In the genomic region with DNA sequence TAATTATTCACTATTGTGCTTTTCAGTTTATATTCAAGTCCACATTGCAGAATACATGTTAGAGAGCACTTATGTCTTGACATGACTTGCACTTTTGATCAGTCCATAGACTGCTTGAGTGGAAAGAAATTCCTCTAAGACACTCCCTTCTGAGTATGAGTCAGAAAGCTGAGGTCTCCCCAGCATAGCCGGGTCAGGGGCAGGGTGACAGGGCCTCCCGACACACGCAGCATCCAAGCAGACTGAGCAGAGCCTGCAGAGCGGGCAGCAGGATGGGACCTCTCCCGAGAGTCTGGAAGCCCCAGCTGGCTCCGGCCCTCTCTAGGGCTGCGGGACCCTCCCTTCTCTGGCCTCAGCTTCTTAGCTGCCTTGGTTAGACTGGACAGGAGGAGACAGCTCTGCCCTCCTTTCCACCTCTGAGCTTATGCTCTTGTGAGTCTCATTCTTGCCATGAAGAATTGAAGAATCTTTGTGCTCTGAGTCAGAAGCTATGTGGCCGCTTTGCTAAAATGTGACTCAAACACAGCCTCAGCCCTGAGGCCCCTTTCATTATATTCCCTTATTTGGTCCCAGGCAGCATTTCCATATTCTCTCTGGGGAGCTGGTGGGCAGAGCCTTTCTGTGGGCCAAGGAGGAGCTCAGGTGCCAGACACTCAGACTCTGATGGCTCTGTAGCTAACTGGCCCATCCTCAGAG, we compare ENCODE assay signal across 1 cellular context.
TF ChIP-seq lines count a peak whose summit lies in the region.

No MANE protein-coding gene starts in this region.

TF ChIP-seq in K562, 482 proteins besides CTCF, POLR2A, EP300 and RAD21 (continued from another document):
- TF ChIP-seq, protein P1, sequence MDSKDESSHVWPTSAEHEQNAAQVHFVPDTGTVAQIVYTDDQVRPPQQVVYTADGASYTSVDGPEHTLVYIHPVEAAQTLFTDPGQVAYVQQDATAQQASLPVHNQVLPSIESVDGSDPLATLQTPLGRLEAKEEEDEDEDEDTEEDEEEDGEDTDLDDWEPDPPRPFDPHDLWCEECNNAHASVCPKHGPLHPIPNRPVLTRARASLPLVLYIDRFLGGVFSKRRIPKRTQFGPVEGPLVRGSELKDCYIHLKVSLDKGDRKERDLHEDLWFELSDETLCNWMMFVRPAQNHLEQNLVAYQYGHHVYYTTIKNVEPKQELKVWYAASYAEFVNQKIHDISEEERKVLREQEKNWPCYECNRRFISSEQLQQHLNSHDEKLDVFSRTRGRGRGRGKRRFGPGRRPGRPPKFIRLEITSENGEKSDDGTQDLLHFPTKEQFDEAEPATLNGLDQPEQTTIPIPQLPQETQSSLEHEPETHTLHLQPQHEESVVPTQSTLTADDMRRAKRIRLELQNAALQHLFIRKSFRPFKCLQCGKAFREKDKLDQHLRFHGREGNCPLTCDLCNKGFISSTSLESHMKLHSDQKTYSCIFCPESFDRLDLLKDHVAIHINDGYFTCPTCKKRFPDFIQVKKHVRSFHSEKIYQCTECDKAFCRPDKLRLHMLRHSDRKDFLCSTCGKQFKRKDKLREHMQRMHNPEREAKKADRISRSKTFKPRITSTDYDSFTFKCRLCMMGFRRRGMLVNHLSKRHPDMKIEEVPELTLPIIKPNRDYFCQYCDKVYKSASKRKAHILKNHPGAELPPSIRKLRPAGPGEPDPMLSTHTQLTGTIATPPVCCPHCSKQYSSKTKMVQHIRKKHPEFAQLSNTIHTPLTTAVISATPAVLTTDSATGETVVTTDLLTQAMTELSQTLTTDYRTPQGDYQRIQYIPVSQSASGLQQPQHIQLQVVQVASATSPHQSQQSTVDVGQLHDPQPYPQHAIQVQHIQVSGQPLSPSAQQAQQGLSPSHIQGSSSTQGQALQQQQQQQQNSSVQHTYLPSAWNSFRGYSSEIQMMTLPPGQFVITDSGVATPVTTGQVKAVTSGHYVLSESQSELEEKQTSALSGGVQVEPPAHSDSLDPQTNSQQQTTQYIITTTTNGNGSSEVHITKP (IDR thresholded peaks at IDR 0.05; ENCODE audit: partially characterized antibody) = no peak
- TF ChIP-seq LCOR (CRISPR knock-in tag; IDR thresholded peaks at IDR 0.05) = 0 out of 2 replicates have a peak, but pooled peaks have one; percentile 17
- TF ChIP-seq, protein P2, sequence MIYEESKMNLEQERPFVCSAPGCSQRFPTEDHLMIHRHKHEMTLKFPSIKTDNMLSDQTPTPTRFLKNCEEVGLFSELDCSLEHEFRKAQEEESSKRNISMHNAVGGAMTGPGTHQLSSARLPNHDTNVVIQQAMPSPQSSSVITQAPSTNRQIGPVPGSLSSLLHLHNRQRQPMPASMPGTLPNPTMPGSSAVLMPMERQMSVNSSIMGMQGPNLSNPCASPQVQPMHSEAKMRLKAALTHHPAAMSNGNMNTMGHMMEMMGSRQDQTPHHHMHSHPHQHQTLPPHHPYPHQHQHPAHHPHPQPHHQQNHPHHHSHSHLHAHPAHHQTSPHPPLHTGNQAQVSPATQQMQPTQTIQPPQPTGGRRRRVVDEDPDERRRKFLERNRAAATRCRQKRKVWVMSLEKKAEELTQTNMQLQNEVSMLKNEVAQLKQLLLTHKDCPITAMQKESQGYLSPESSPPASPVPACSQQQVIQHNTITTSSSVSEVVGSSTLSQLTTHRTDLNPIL (CRISPR knock-in tag; IDR thresholded peaks at IDR 0.05) = no peak
- TF ChIP-seq, protein P3, sequence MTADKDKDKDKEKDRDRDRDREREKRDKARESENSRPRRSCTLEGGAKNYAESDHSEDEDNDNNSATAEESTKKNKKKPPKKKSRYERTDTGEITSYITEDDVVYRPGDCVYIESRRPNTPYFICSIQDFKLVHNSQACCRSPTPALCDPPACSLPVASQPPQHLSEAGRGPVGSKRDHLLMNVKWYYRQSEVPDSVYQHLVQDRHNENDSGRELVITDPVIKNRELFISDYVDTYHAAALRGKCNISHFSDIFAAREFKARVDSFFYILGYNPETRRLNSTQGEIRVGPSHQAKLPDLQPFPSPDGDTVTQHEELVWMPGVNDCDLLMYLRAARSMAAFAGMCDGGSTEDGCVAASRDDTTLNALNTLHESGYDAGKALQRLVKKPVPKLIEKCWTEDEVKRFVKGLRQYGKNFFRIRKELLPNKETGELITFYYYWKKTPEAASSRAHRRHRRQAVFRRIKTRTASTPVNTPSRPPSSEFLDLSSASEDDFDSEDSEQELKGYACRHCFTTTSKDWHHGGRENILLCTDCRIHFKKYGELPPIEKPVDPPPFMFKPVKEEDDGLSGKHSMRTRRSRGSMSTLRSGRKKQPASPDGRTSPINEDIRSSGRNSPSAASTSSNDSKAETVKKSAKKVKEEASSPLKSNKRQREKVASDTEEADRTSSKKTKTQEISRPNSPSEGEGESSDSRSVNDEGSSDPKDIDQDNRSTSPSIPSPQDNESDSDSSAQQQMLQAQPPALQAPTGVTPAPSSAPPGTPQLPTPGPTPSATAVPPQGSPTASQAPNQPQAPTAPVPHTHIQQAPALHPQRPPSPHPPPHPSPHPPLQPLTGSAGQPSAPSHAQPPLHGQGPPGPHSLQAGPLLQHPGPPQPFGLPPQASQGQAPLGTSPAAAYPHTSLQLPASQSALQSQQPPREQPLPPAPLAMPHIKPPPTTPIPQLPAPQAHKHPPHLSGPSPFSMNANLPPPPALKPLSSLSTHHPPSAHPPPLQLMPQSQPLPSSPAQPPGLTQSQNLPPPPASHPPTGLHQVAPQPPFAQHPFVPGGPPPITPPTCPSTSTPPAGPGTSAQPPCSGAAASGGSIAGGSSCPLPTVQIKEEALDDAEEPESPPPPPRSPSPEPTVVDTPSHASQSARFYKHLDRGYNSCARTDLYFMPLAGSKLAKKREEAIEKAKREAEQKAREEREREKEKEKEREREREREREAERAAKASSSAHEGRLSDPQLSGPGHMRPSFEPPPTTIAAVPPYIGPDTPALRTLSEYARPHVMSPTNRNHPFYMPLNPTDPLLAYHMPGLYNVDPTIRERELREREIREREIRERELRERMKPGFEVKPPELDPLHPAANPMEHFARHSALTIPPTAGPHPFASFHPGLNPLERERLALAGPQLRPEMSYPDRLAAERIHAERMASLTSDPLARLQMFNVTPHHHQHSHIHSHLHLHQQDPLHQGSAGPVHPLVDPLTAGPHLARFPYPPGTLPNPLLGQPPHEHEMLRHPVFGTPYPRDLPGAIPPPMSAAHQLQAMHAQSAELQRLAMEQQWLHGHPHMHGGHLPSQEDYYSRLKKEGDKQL (CRISPR knock-in tag; IDR thresholded peaks at IDR 0.05; ENCODE audit: borderline replicate concordance) = no peak
- no peak for TF ChIP-seq YBX1 (IDR thresholded peaks at IDR 0.05)
- no peak for TF ChIP-seq CHCHD3 (CRISPR knock-in tag; IDR thresholded peaks at IDR 0.05)
- TF ChIP-seq, protein P4, sequence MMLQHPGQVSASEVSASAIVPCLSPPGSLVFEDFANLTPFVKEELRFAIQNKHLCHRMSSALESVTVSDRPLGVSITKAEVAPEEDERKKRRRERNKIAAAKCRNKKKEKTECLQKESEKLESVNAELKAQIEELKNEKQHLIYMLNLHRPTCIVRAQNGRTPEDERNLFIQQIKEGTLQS (IDR thresholded peaks at IDR 0.05) = peak; percentile 93
- TF ChIP-seq, protein P4 (CRISPR knock-in tag; conservative IDR thresholded peaks at IDR 0.05) = peak; percentile 76
- TF ChIP-seq RCOR1 (IDR thresholded peaks at IDR 0.05; ENCODE audit: borderline replicate concordance in 1 of 2, low read depth in 2 of 2, low read length in 2 of 2) = peak in 1 of 2 experiments; percentile 52; a peak in 1 of 4 replicates
- TF ChIP-seq TAF1 (IDR thresholded peaks at IDR 0.05; ENCODE audit: control insufficient read depth, extremely low read depth, insufficient read depth, low read length, severe bottlenecking) = peak; percentile 38
- peak in 1 of 2 experiments; percentile 13; a peak in 1 of 4 replicates for TF ChIP-seq HDAC1 (IDR thresholded peaks at IDR 0.05)
- TF ChIP-seq, protein P5, sequence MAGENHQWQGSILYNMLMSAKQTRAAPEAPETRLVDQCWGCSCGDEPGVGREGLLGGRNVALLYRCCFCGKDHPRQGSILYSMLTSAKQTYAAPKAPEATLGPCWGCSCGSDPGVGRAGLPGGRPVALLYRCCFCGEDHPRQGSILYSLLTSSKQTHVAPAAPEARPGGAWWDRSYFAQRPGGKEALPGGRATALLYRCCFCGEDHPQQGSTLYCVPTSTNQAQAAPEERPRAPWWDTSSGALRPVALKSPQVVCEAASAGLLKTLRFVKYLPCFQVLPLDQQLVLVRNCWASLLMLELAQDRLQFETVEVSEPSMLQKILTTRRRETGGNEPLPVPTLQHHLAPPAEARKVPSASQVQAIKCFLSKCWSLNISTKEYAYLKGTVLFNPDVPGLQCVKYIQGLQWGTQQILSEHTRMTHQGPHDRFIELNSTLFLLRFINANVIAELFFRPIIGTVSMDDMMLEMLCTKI (IDR thresholded peaks at IDR 0.05; ENCODE audit: partially characterized antibody) = no peak
- TF ChIP-seq POLR2AphosphoS2 (IDR thresholded peaks at IDR 0.05; ENCODE audit: low read length) = no peak
- no peak for TF ChIP-seq ZNF282 (CRISPR knock-in tag; IDR thresholded peaks at IDR 0.05)
- no peak for TF ChIP-seq FOXA1 (IDR thresholded peaks at IDR 0.05; ENCODE audit: borderline replicate concordance)
- no peak for TF ChIP-seq RBM39 (optimal IDR thresholded peaks at IDR 0.05; ENCODE audit: low read depth, low read length)
- TF ChIP-seq PTTG1 (tag; IDR thresholded peaks at IDR 0.05; ENCODE audit: low read depth) = no peak
- TF ChIP-seq HMG20A (CRISPR knock-in tag; conservative IDR thresholded peaks at IDR 0.05) = no peak
- TF ChIP-seq, protein P6, sequence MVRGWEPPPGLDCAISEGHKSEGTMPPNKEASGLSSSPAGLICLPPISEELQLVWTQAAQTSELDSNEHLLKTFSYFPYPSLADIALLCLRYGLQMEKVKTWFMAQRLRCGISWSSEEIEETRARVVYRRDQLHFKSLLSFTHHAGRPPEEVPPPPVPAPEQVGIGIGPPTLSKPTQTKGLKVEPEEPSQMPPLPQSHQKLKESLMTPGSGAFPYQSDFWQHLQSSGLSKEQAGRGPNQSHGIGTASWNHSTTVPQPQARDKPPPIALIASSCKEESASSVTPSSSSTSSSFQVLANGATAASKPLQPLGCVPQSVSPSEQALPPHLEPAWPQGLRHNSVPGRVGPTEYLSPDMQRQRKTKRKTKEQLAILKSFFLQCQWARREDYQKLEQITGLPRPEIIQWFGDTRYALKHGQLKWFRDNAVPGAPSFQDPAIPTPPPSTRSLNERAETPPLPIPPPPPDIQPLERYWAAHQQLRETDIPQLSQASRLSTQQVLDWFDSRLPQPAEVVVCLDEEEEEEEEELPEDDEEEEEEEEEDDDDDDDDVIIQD (CRISPR knock-in tag; IDR thresholded peaks at IDR 0.05) = no peak
- no peak for TF ChIP-seq RHOXF2B (CRISPR knock-in tag; conservative IDR thresholded peaks at IDR 0.05)
- TF ChIP-seq NFE2 (IDR thresholded peaks at IDR 0.05; ENCODE audit: low read depth) = peak; percentile 99
